In the genomic region with DNA sequence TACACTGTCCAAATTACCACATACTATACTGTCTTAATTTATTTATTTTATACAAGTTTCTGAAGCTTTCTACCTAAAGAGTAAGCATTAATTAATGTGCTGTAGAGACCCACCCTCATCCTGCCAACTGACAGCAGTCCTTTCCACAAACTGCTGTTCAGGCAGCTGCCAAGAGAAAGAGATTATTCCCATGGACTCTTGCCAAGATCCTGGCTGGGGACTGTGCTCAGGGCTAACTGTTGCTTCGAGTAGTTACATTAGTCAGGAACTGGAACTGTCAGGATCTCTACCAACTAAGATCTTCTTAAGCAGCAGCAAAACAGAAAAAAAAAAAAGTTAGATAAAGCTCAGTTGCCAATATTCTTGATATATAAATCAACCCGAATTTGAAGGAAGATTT, we compare ENCODE assay signal across 13 cellular contexts.
DNase-seq lines count a peak whose midpoint lies in the region; ATAC-seq and TF ChIP-seq lines count a peak whose summit lies in the region.
"Had no signal": no experiment of that assay in that cellular context is flagged by ENCODE, and none has a peak within 500 bp of the region (broad histone marks: within the 10 kb centered on the region; RNA-seq: fewer than 3 reads in every experiment).

No MANE protein-coding gene starts in this region.

- POLR2A ChIA-PET in WTC11 (lab: Charles Lee): no interaction called here
- POLR2A ChIA-PET in activated CD4-positive, alpha-beta memory T cell treated with anti-CD3 and anti-CD28 coated beads, Interleukin-2, amount 10 ng/mL, durations not matched to agents 7 days and 5 days (lab: Charles Lee): no interaction called here

- H3K4me1 ChIP-seq in BE2C: peaks cover 15% of the 10 kb centered on the region
- H3K4me1 ChIP-seq in SJCRH30: peaks cover 20% of the 10 kb centered on the region

- intact Hi-C loops in natural killer cell (cut with micrococcal nuclease): no loop called here

- H3K27me3 ChIP-seq in BE2C: no peaks in the 10 kb centered on the region
- H3K27me3 ChIP-seq in SJCRH30: no peaks in the 10 kb centered on the region
- H3K27me3 ChIP-seq: vagina had no signal

- H3K36me3 ChIP-seq in BE2C: no peaks in the 10 kb centered on the region
- H3K36me3 ChIP-seq in SJCRH30: no peaks in the 10 kb centered on the region
- H3K36me3 ChIP-seq: vagina had no signal

- CTCF ChIA-PET in WTC11 (lab: Charles Lee): no interaction called here
- CTCF ChIA-PET in activated CD4-positive, alpha-beta memory T cell treated with anti-CD3 and anti-CD28 coated beads, Interleukin-2, amount 10 ng/mL, durations not matched to agents 7 days and 5 days (lab: Charles Lee): interaction anchor here (0.6 kb wide), 1 partner anchor 53 kb away, joined by 3 read pairs; no protein-coding TSS in a partner anchor

- no peak overlapping the region for H3K27ac ChIP-seq in SJCRH30
- H3K27ac ChIP-seq: vagina had no signal

- DNase-seq in BE2C (peak; percentile 74), NCI-H1092 treated with DMSO at 0.1 percent for 48 hours (lab: John Stamatoyannopoulos, UW) (peak; percentile 89), SJCRH30 (peak; percentile 78 to 93), iris pigment epithelial cell (ENCODE audit: low read depth) (peak; percentile 47), foreskin melanocyte (no peak), WTC11 (ENCODE audit: low spot score) (no peak), natural killer cell (no peak)
- DNase-seq in activated CD4-positive, alpha-beta memory T cell treated with anti-CD3 and anti-CD28 coated beads, Interleukin-2, amount 10 ng/mL, durations not matched to agents 7 days and 5 days: no peak
- DNase-seq: effector memory CD4-positive, alpha-beta T cell; H9; SW 1271 had no signal

- H3K27me3 Mint-ChIP-seq in WTC11 (ENCODE audit: low read depth): no peaks in the 10 kb centered on the region
- H3K27me3 Mint-ChIP-seq in natural killer cell (ENCODE audit: low read depth in 2 of 2): no peaks in the 10 kb centered on the region
- H3K27me3 Mint-ChIP-seq in activated CD4-positive, alpha-beta memory T cell treated with anti-CD3 and anti-CD28 coated beads, Interleukin-2, amount 10 ng/mL, durations not matched to agents 7 days and 5 days: no peaks in the 10 kb centered on the region

- no peak for TF ChIP-seq CTCF in BE2C (IDR thresholded peaks at IDR 0.05; ENCODE audit: low read depth, low read length)
- no peak for TF ChIP-seq CTCF in WTC11 (IDR thresholded peaks at IDR 0.05)
- TF ChIP-seq CTCF in natural killer cell (IDR thresholded peaks at IDR 0.05): no peak

- H3K9me3 ChIP-seq in BE2C (no peaks in the 10 kb centered on the region), SJCRH30 (replicated peaks) (no peaks in the 10 kb centered on the region)
- H3K9me3 ChIP-seq: vagina had no signal

- no peak for ATAC-seq in WTC11
- no peak for ATAC-seq in natural killer cell

- H3K27ac Mint-ChIP-seq in WTC11: no peak overlapping the region
- no peak overlapping the region for H3K27ac Mint-ChIP-seq in natural killer cell
- H3K27ac Mint-ChIP-seq in activated CD4-positive, alpha-beta memory T cell treated with anti-CD3 and anti-CD28 coated beads, Interleukin-2, amount 10 ng/mL, durations not matched to agents 7 days and 5 days: no peak overlapping the region

- H3K9me3 Mint-ChIP-seq in WTC11 (0 out of 2 replicates have a peak, but pooled peaks cover 4% of the 10 kb centered on the region), natural killer cell (peaks cover 0 to 6% of the 10 kb centered on the region in 2 donors)
- H3K9me3 Mint-ChIP-seq in activated CD4-positive, alpha-beta memory T cell treated with anti-CD3 and anti-CD28 coated beads, Interleukin-2, amount 10 ng/mL, durations not matched to agents 7 days and 5 days: no peaks in the 10 kb centered on the region
- H3K9me3 Mint-ChIP-seq: H9 had no signal

- H3K36me3 Mint-ChIP-seq in WTC11 (no peaks in the 10 kb centered on the region), natural killer cell (no peaks in the 10 kb centered on the region)
- H3K36me3 Mint-ChIP-seq in activated CD4-positive, alpha-beta memory T cell treated with anti-CD3 and anti-CD28 coated beads, Interleukin-2, amount 10 ng/mL, durations not matched to agents 7 days and 5 days (ENCODE audit: low read depth): no peaks in the 10 kb centered on the region

- H3K4me3 ChIP-seq in BE2C (ENCODE audit: low read depth, low read length) (no peak overlapping the region), SJCRH30 (no peak overlapping the region)
- H3K4me3 ChIP-seq: lung, vagina had no signal

- H3K4me1 Mint-ChIP-seq in WTC11 (peaks cover 26% of the 10 kb centered on the region), natural killer cell (no peaks in the 10 kb centered on the region)
- no peaks in the 10 kb centered on the region for H3K4me1 Mint-ChIP-seq in activated CD4-positive, alpha-beta memory T cell treated with anti-CD3 and anti-CD28 coated beads, Interleukin-2, amount 10 ng/mL, durations not matched to agents 7 days and 5 days

- no peak overlapping the region for H3K4me3 Mint-ChIP-seq in WTC11
- no peak overlapping the region for H3K4me3 Mint-ChIP-seq in natural killer cell
- H3K4me3 Mint-ChIP-seq in activated CD4-positive, alpha-beta memory T cell treated with anti-CD3 and anti-CD28 coated beads, Interleukin-2, amount 10 ng/mL, durations not matched to agents 7 days and 5 days: no peak overlapping the region
- H3K4me3 Mint-ChIP-seq: H9 had no signal

TF ChIP-seq in WTC11, 78 proteins besides CTCF, POLR2A, EP300 and RAD21:
- TF ChIP-seq NFE2L1 (CRISPR knock-in tag; IDR thresholded peaks at IDR 0.05): no peak
- TF ChIP-seq, protein P1, sequence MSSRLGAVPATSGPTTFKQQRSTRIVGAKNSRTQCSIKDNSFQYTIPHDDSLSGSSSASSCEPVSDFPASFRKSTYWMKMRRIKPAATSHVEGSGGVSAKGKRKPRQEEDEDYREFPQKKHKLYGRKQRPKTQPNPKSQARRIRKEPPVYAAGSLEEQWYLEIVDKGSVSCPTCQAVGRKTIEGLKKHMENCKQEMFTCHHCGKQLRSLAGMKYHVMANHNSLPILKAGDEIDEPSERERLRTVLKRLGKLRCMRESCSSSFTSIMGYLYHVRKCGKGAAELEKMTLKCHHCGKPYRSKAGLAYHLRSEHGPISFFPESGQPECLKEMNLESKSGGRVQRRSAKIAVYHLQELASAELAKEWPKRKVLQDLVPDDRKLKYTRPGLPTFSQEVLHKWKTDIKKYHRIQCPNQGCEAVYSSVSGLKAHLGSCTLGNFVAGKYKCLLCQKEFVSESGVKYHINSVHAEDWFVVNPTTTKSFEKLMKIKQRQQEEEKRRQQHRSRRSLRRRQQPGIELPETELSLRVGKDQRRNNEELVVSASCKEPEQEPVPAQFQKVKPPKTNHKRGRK (CRISPR knock-in tag; IDR thresholded peaks at IDR 0.05; ENCODE audit: borderline replicate concordance): no peak
- TF ChIP-seq, protein P2, sequence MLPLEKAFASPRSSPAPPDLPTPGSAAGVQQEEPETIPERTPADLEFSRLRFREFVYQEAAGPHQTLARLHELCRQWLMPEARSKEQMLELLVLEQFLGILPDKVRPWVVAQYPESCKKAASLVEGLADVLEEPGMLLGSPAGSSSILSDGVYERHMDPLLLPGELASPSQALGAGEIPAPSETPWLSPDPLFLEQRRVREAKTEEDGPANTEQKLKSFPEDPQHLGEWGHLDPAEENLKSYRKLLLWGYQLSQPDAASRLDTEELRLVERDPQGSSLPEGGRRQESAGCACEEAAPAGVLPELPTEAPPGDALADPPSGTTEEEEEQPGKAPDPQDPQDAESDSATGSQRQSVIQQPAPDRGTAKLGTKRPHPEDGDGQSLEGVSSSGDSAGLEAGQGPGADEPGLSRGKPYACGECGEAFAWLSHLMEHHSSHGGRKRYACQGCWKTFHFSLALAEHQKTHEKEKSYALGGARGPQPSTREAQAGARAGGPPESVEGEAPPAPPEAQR (CRISPR knock-in tag; IDR thresholded peaks at IDR 0.05): no peak
TF ChIP-seq in WTC11: peak in this region for 0.

Comparison
In these comparisons a context has a peak if more than half of its experiments do, and no peak if none do; other contexts are left out.
1. DNase-seq: peak in BE2C (single experiment), NCI-H1092 treated with DMSO at 0.1 percent for 48 hours (single experiment), SJCRH30 (2 of 2) and iris pigment epithelial cell (single experiment); none in foreskin melanocyte (single experiment), WTC11 (single experiment), natural killer cell (single experiment) and activated CD4-positive, alpha-beta memory T cell treated with anti-CD3 and anti-CD28 coated beads, Interleukin-2, amount 10 ng/mL, durations not matched to agents 7 days and 5 days (single experiment).